ENCODE assay signal across 16 cellular contexts in the genomic region with DNA sequence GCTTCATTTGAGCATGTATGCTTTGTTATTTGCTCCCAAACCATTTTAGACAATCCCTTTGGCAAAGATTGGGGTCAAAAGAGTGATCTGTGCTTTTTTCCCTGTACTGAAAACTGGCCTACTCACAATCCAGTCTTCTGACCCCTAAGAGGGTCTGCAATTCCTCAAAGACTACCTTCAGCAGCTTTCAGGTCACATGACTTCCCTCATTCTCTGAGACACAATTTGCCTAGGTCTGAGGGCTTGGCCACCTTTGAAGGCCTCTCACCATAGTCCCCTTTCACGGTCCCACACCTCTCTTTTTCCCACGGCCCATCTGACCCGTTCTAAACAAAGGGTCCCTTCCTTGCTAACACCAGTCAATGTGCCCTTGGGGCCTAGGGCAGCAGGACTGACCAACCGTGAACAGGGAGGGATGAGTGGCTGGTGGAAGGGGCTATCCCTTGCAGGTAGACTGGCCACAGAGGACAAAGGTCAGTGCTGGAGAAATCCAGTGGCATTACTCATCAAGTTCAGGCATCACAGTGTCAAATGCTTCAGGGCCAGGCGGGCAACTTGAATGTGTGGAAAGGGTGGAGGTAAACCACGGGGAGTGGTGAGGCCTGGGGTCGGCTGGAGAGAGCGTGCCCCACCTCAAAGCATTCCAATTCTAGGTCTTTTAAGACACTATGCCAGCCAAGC. TPM values are rescaled to one million over a fixed set of nuclear protein-coding genes. Genes with fewer than 3 reads are reported as not detected.
DNase-seq lines count a peak whose midpoint lies in the region; ATAC-seq and TF ChIP-seq lines count a peak whose summit lies in the region.
"Had no signal": no experiment of that assay in that cellular context is flagged by ENCODE, and none has a peak within 500 bp of the region (broad histone marks: within the 10 kb centered on the region; RNA-seq: fewer than 3 reads in every experiment).

No MANE protein-coding gene starts in this region.

- peak; percentile 73 for DNase-seq in HK-2 (ENCODE audit: unreplicated experiment)
- no peak for DNase-seq in RWPE2 (ENCODE audit: low spot score)
- DNase-seq in kidney epithelial cell (ENCODE audit: low read depth), result peak; percentile 93
- DNase-seq in testis, result no peak
- no peak for DNase-seq in adrenal gland
- DNase-seq: activated CD4-positive, alpha-beta memory T cell treated with anti-CD3 and anti-CD28 coated beads, Interleukin-2, amount 10 ng/mL, durations not matched to agents 7 days and 5 days; CD8-positive, alpha-beta memory T cell; cerebellar nuclear complex; left lung; NCI-H1694 treated with DMSO at 0.1 percent for 48 hours; stimulated activated naive CD4-positive, alpha-beta T cell treated with Interleukin-2 at 50 U/mL for 16 hours had no signal

- intact Hi-C loops in testis (cut with DNase I; ENCODE audit: low total_unique reads), result no loop called here
- intact Hi-C loops in adrenal gland (cut with DNase I), result loop anchor here in 1 of 2 donors (10.0 kb wide), 1 partner anchor 48 kb away; no protein-coding TSS in a partner anchor

- WGBS in testis, 2 donors, result 88 to 90% methylated on average over 8 of the region's 8 CpGs
- 83 to 89% (median 88%) methylated on average over 8 of the region's 8 CpGs for WGBS in adrenal gland, 4 donors

- H3K27me3 ChIP-seq in RWPE2 (ENCODE audit: insufficient read depth, poor library complexity, severe bottlenecking), result no peaks in the 10 kb centered on the region
- peaks cover 21% of the 10 kb centered on the region for H3K27me3 ChIP-seq in kidney epithelial cell (ENCODE audit: control insufficient read depth, insufficient read depth, low read length)
- H3K27me3 ChIP-seq in stomach smooth muscle (ENCODE audit: control insufficient read depth in 1 of 2, insufficient read depth in 2 of 2, low read length in 2 of 2), result no peaks in the 10 kb centered on the region
- no peaks in the 10 kb centered on the region for H3K27me3 ChIP-seq in testis
- H3K27me3 ChIP-seq in adrenal gland, result no peaks in the 10 kb centered on the region
- H3K27me3 ChIP-seq: left lung had no signal

- H3K36me3 ChIP-seq in RWPE2 (ENCODE audit: low read depth) (no peaks in the 10 kb centered on the region), kidney epithelial cell (ENCODE audit: control insufficient read depth, insufficient read depth, low read length) (no peaks in the 10 kb centered on the region), stomach smooth muscle (ENCODE audit: control insufficient read depth in 2 of 2, insufficient read depth in 2 of 2, low read length in 2 of 2) (peaks cover 0 to 12% of the 10 kb centered on the region in 2 donors), testis (ENCODE audit: low read depth, missing control alignments) (no peaks in the 10 kb centered on the region), adrenal gland (replicated peaks in 1 of 2) (no peaks in the 10 kb centered on the region)
- H3K36me3 ChIP-seq: HAP-1, left lung had no signal

- H3K27ac ChIP-seq in RWPE2 (ENCODE audit: poor library complexity, severe bottlenecking), result no peak overlapping the region
- peak overlapping the region; percentile 31 for H3K27ac ChIP-seq in stomach smooth muscle (ENCODE audit: low read length)
- H3K27ac ChIP-seq in testis, result no peak overlapping the region
- H3K27ac ChIP-seq in adrenal gland, result no peak overlapping the region
- H3K27ac ChIP-seq: left lung had no signal

- H3K9me3 ChIP-seq in RWPE2 (ENCODE audit: severe bottlenecking), result no peaks in the 10 kb centered on the region
- no peaks in the 10 kb centered on the region for H3K9me3 ChIP-seq in stomach smooth muscle (ENCODE audit: control insufficient read depth in 2 of 2, low read length in 2 of 2)
- H3K9me3 ChIP-seq in testis, result no peaks in the 10 kb centered on the region
- no peaks in the 10 kb centered on the region for H3K9me3 ChIP-seq in adrenal gland (replicated peaks in 1 of 3)
- H3K9me3 ChIP-seq: HAP-1, left lung had no signal

- H3K4me1 ChIP-seq in RWPE2 (ENCODE audit: insufficient read depth, poor library complexity, severe bottlenecking), result no peaks in the 10 kb centered on the region
- peaks cover 21% of the 10 kb centered on the region for H3K4me1 ChIP-seq in stomach smooth muscle (ENCODE audit: control insufficient read depth, insufficient read depth, low read length)
- H3K4me1 ChIP-seq in testis, result peaks cover 39% of the 10 kb centered on the region
- peaks cover 0 to 11% of the 10 kb centered on the region in 2 donors for H3K4me1 ChIP-seq in adrenal gland (replicated peaks in 1 of 2)
- H3K4me1 ChIP-seq: HAP-1 had no signal

- ATAC-seq in RWPE2 (ENCODE audit: low read depth), result peak; percentile 73
- no peak for ATAC-seq in HG02798 (IDR thresholded peaks at IDR 0.05; ENCODE audit: poor library complexity, unreplicated experiment)
- ATAC-seq: left lung had no signal

- H3K9ac ChIP-seq in stomach smooth muscle (ENCODE audit: low read length in 2 of 2), result no peak overlapping the region

- TF ChIP-seq POLR2A in testis (IDR thresholded peaks at IDR 0.05), result no peak
- TF ChIP-seq POLR2A in adrenal gland (IDR thresholded peaks at IDR 0.05), result no peak

- TF ChIP-seq CTCF in RWPE2 (IDR thresholded peaks at IDR 0.05; ENCODE audit: poor library complexity, severe bottlenecking) (no peak), kidney epithelial cell (IDR thresholded peaks at IDR 0.05; ENCODE audit: insufficient read depth, low read length, poor library complexity, severe bottlenecking) (no peak), testis (IDR thresholded peaks at IDR 0.05) (no peak), adrenal gland (IDR thresholded peaks at IDR 0.05) (no peak)

- H3K4me3 ChIP-seq in RWPE2 (ENCODE audit: severe bottlenecking), result no peak overlapping the region
- no peak overlapping the region for H3K4me3 ChIP-seq in kidney epithelial cell (ENCODE audit: low read depth, low read length)
- no peak overlapping the region for H3K4me3 ChIP-seq in stomach smooth muscle (ENCODE audit: low read length in 2 of 2)
- H3K4me3 ChIP-seq in testis, result no peak overlapping the region
- no peak overlapping the region for H3K4me3 ChIP-seq in adrenal gland
- H3K4me3 ChIP-seq: HAP-1, left lung had no signal

RNA-seq across cellular contexts. Expression of gene RASL12, which starts 10.8 kb away (rescaled TPM):
- total RNA-seq in kidney epithelial cell (0.92 TPM in 1 of 2 replicates, not detected in the other), testis (10 to 100 TPM; 64.7 to 75.2 TPM), adrenal gland (1 to 10 TPM; 1.3 to 9.2 (median 3.3) TPM)
- polyA plus RNA-seq in testis (ENCODE audit: insufficient read depth, low read depth, low replicate concordance) (43.9 TPM), adrenal gland (1 to 10 TPM; 1.4 to 7.0 (median 4.3) TPM)
- total RNA-seq: activated CD4-positive, alpha-beta memory T cell treated with anti-CD3 and anti-CD28 coated beads, Interleukin-2, amount 10 ng/mL, durations not matched to agents 7 days and 5 days; CD8-positive, alpha-beta memory T cell; T-helper 2 cell treated with Interferon-gamma antibody and Interleukin-4, amounts not matched to agents 100 ng/mL and 5 ng/mL, for 36 hours had no signal
- polyA plus RNA-seq: CD8-positive, alpha-beta memory T cell had no signal

RNA-seq across cellular contexts. Expression of gene SLC51B, which starts 11.8 kb away (rescaled TPM):
- not detected in 2 replicates for total RNA-seq in kidney epithelial cell
- total RNA-seq in testis, result 1 to 10 TPM; 1.1 to 3.8 TPM
- polyA plus RNA-seq in testis (ENCODE audit: insufficient read depth, low read depth, low replicate concordance), result 13.6 TPM
- total RNA-seq in adrenal gland, result 1 to 10 TPM in 1 of 8 donors, under 1 TPM in 4, not detected in 3; 0.32 to 2.6 (median 0.55) TPM
- polyA plus RNA-seq in adrenal gland, result 1 to 10 TPM in 2 of 3 donors, under 1 TPM in 1; 0.40 to 3.1 (median 1.5) TPM
- total RNA-seq: activated CD4-positive, alpha-beta memory T cell treated with anti-CD3 and anti-CD28 coated beads, Interleukin-2, amount 10 ng/mL, durations not matched to agents 7 days and 5 days; CD8-positive, alpha-beta memory T cell; osteocyte; T-helper 2 cell treated with Interferon-gamma antibody and Interleukin-4, amounts not matched to agents 100 ng/mL and 5 ng/mL, for 36 hours had no signal
- polyA plus RNA-seq: CD8-positive, alpha-beta memory T cell had no signal

RNA-seq across cellular contexts. Expression of gene KBTBD13, which starts 19.5 kb away (rescaled TPM):
- total RNA-seq in kidney epithelial cell, result not detected in 2 replicates
- 1 to 10 TPM; 2.4 to 3.4 TPM for total RNA-seq in testis
- 1.2 TPM for polyA plus RNA-seq in testis (ENCODE audit: insufficient read depth, low read depth, low replicate concordance)
- total RNA-seq in adrenal gland, result not detected
- polyA plus RNA-seq in adrenal gland, result not detected
- total RNA-seq: activated CD4-positive, alpha-beta memory T cell treated with anti-CD3 and anti-CD28 coated beads, Interleukin-2, amount 10 ng/mL, durations not matched to agents 7 days and 5 days; CD8-positive, alpha-beta memory T cell; osteocyte; T-helper 2 cell treated with Interferon-gamma antibody and Interleukin-4, amounts not matched to agents 100 ng/mL and 5 ng/mL, for 36 hours had no signal
- polyA plus RNA-seq: CD8-positive, alpha-beta memory T cell had no signal

RNA-seq across cellular contexts. Expression of gene MTFMT, which starts 27.6 kb away (rescaled TPM):
- 17.3 and 18.5 TPM in 2 replicates for total RNA-seq in kidney epithelial cell
- total RNA-seq in testis, result 10 to 100 TPM; 33.9 to 34.4 TPM
- 12.1 TPM for polyA plus RNA-seq in testis (ENCODE audit: insufficient read depth, low read depth, low replicate concordance)
- total RNA-seq in adrenal gland, result 10 to 100 TPM; 15.4 to 42.8 (median 20.3) TPM
- polyA plus RNA-seq in adrenal gland, result 10 to 100 TPM in 1 of 3 donors, 1 to 10 TPM in 2; 5.2 to 11.2 (median 6.4) TPM

RNA-seq across cellular contexts. Expression of gene UBAP1L, which starts 58.0 kb away (rescaled TPM):
- 0.68 and 1.2 TPM in 2 replicates for total RNA-seq in kidney epithelial cell
- total RNA-seq in testis, result 10 to 100 TPM; 11.3 to 12.1 TPM
- polyA plus RNA-seq in testis (ENCODE audit: insufficient read depth, low read depth, low replicate concordance), result 3.7 TPM
- total RNA-seq in adrenal gland, result 1 to 10 TPM in 6 of 8 donors, under 1 TPM in 2; 0.48 to 5.6 (median 2.6) TPM
- polyA plus RNA-seq in adrenal gland, result 10 to 100 TPM in 1 of 3 donors, 1 to 10 TPM in 2; 1.1 to 34.9 (median 5.7) TPM

Comparison
In these comparisons a context has a peak if more than half of its experiments do, and no peak if none do; other contexts are left out.
1. DNase-seq: peak in HK-2 (single experiment) and kidney epithelial cell (single experiment); none in RWPE2 (single experiment), testis (single experiment) and adrenal gland (0 of 7).
2. RNA of gene RASL12, which starts 10.8 kb away (total RNA-seq): 64.7 to 75.2 TPM in testis; 1.3 to 9.2 TPM in adrenal gland and 0.92 TPM in kidney epithelial cell; every median in the first group is over 4 times any median in the second.